8 cellular contexts compared by ENCODE assay signal in genomic region chr7:116511552-116512523, GRCh38. TPM values are rescaled to one million over a fixed set of nuclear protein-coding genes. Genes with fewer than 3 reads are reported as not detected.
DNase-seq lines count a peak whose midpoint lies in the region; ATAC-seq, FAIRE-seq and TF ChIP-seq lines count a peak whose summit lies in the region.

No MANE protein-coding gene starts in this region.

- peak overlapping the region; percentile 72 for H3K9ac ChIP-seq in Loucy (ENCODE audit: low read depth, low read length, poor library complexity, severe bottlenecking)

- peak; percentile 94 for FAIRE-seq in H54 (lab: Jason Lieb, UNC)

- no peaks in the 10 kb centered on the region for H3K79me2 ChIP-seq in Loucy (ENCODE audit: insufficient read depth, low read length)

- peak overlapping the region; percentile 72 for H3K4me3 ChIP-seq in Loucy (ENCODE audit: low read length, poor library complexity, severe bottlenecking)

- TF ChIP-seq POLR2A in H54 (IDR thresholded peaks at IDR 0.05; ENCODE audit: low read depth, low read length) = peak; percentile 33; the same call in 1 of the 2 replicates

- H3K36me3 ChIP-seq in Loucy (ENCODE audit: insufficient read depth, low read length) = no peaks in the 10 kb centered on the region

- H4K20me1 ChIP-seq in Loucy (ENCODE audit: insufficient read depth, low read length, poor library complexity, severe bottlenecking) = no peaks in the 10 kb centered on the region

- peak overlapping the region; percentile 81 to 95 (median 87) for H3K4me3 Mint-ChIP-seq in immature natural killer cell

- peak; percentile 75 to 85 for ATAC-seq in activated CD4-positive, CD25-positive, alpha-beta regulatory T cell treated with anti-CD3 and anti-CD28 coated beads, Interleukin-2, amount 50 U/mL, for 24 hours
- ATAC-seq in activated naive CD4-positive, alpha-beta T cell treated with anti-CD3 and anti-CD28 coated beads, Interleukin-2, amount 50 U/mL, for 72 hours = peak; percentile 41 to 55

- DNase-seq in activated CD4-positive, CD25-positive, alpha-beta regulatory T cell treated with anti-CD3 and anti-CD28 coated beads, Interleukin-2, amount 50 U/mL, for 72 hours = no peak
- DNase-seq in H54 (ENCODE audit: insufficient read length, low spot score) = peak; percentile 21
- no peak for DNase-seq in activated naive CD4-positive, alpha-beta T cell treated with anti-CD3 and anti-CD28 coated beads, Interleukin-2, amount 50 U/mL, for 72 hours (ENCODE audit: low spot score in 2 of 2)
- peak; percentile 42 to 54 (median 43) for DNase-seq in immature natural killer cell
- DNase-seq in substantia nigra (lab: John Stamatoyannopoulos, UW) = peak in 4 of 49 donors; percentile 9 to 39 (median 21)
- DNase-seq in cortex of kidney (lab: John Stamatoyannopoulos, UW) = no peak

- peak overlapping the region; percentile 79 for H3K4me2 ChIP-seq in Loucy (ENCODE audit: low read depth, low read length, poor library complexity, severe bottlenecking)

- H3K36me3 Mint-ChIP-seq in activated naive CD4-positive, alpha-beta T cell treated with anti-CD3 and anti-CD28 coated beads, Interleukin-2, amount 50 U/mL, for 72 hours = no peaks in the 10 kb centered on the region
- H3K36me3 Mint-ChIP-seq in immature natural killer cell = no peaks in the 10 kb centered on the region

- H3K4me1 ChIP-seq in Loucy (ENCODE audit: insufficient read depth, low read length, poor library complexity, severe bottlenecking) = peaks cover 20% of the 10 kb centered on the region

- peaks cover 14 to 24% of the 10 kb centered on the region in 2 donors for H3K4me1 Mint-ChIP-seq in immature natural killer cell

- H3K9me3 Mint-ChIP-seq in activated naive CD4-positive, alpha-beta T cell treated with anti-CD3 and anti-CD28 coated beads, Interleukin-2, amount 50 U/mL, for 72 hours = no peaks in the 10 kb centered on the region
- H3K9me3 Mint-ChIP-seq in immature natural killer cell = peaks cover 0 to 3% (median 0%) of the 10 kb centered on the region in 6 donors

- H3K27me3 ChIP-seq in Loucy (ENCODE audit: insufficient read depth, low read length, poor library complexity, severe bottlenecking) = no peaks in the 10 kb centered on the region

- peaks cover 4 to 9% (median 8%) of the 10 kb centered on the region in 3 donors for H3K27me3 Mint-ChIP-seq in immature natural killer cell (ENCODE audit: low read depth in 3 of 3)

- no peaks in the 10 kb centered on the region for H3K9me2 ChIP-seq in Loucy (replicated peaks; ENCODE audit: low read depth, low read length)

- no peaks in the 10 kb centered on the region for H3K9me3 ChIP-seq in Loucy (ENCODE audit: insufficient read depth, low read depth, low read length)

- H2AFZ ChIP-seq in Loucy (ENCODE audit: low read length) = peak overlapping the region; percentile 95

- no peak overlapping the region for H3K27ac Mint-ChIP-seq in activated naive CD4-positive, alpha-beta T cell treated with anti-CD3 and anti-CD28 coated beads, Interleukin-2, amount 50 U/mL, for 72 hours
- peak overlapping the region; percentile 67 to 89 (median 82) for H3K27ac Mint-ChIP-seq in immature natural killer cell

- TF ChIP-seq CTCF in Loucy (conservative IDR thresholded peaks at IDR 0.05; ENCODE audit: low read length) = no peak

- peak overlapping the region; percentile 63 for H3K27ac ChIP-seq in substantia nigra (ENCODE audit: low read depth, low read length, poor library complexity, severe bottlenecking)

- no peaks in the 10 kb centered on the region for H3F3A ChIP-seq in Loucy (ENCODE audit: low read depth)

RNA-seq across cellular contexts. Expression of gene CAV2, which starts 12.3 kb away (rescaled TPM):
- total RNA-seq in activated naive CD4-positive, alpha-beta T cell treated with anti-CD3 and anti-CD28 coated beads, Interleukin-2, amount 50 U/mL, for 72 hours = under 1 TPM in 1 of 2 donors, not detected in 1; 0.12 TPM
- polyA plus RNA-seq in immature natural killer cell = not detected

RNA-seq across cellular contexts. Expression of gene CAV1, which starts 13.0 kb away (rescaled TPM):
- total RNA-seq in activated naive CD4-positive, alpha-beta T cell treated with anti-CD3 and anti-CD28 coated beads, Interleukin-2, amount 50 U/mL, for 72 hours = not detected
- polyA plus RNA-seq in immature natural killer cell = 1 to 10 TPM in 1 of 3 donors, under 1 TPM in 1, not detected in 1; 0.53 to 2.2 TPM

Comparison
In these comparisons a context has a peak if more than half of its experiments do, and no peak if none do; other contexts are left out.
1. DNase-seq: peak in H54 (single experiment) and immature natural killer cell (3 of 3); none in activated CD4-positive, CD25-positive, alpha-beta regulatory T cell treated with anti-CD3 and anti-CD28 coated beads, Interleukin-2, amount 50 U/mL, for 72 hours (single experiment), activated naive CD4-positive, alpha-beta T cell treated with anti-CD3 and anti-CD28 coated beads, Interleukin-2, amount 50 U/mL, for 72 hours (0 of 2) and cortex of kidney (single experiment).
2. H3K27ac Mint-ChIP-seq: peak in immature natural killer cell (6 of 6); none in activated naive CD4-positive, alpha-beta T cell treated with anti-CD3 and anti-CD28 coated beads, Interleukin-2, amount 50 U/mL, for 72 hours (0 of 2).